Comparison of ENCODE assay signal across 27 cellular contexts in genomic region chr4:141109983-141110382, GRCh38. TPM values are rescaled to one million over a fixed set of nuclear protein-coding genes. Genes with fewer than 3 reads are reported as not detected.
"Had no signal": no experiment of that assay in that cellular context is flagged by ENCODE, and none has a peak within 500 bp of the region (broad histone marks: within the 10 kb centered on the region; RNA-seq: fewer than 3 reads in every experiment).

No MANE protein-coding gene starts in this region.

- H3K9ac ChIP-seq: KMS-11 had no signal

- H3K4me1 ChIP-seq: SJCRH30 had no signal

- H3K27me3 Mint-ChIP-seq: activated CD4-positive, alpha-beta memory T cell treated with anti-CD3 and anti-CD28 coated beads for 36 hours; activated CD4-positive, alpha-beta T cell treated with anti-CD3 and anti-CD28 coated beads, Interleukin-2, amount 10 ng/mL, durations not matched to agents 7 days and 5 days; activated naive CD4-positive, alpha-beta T cell treated with anti-CD3 and anti-CD28 coated beads, Interleukin-2, amount 10 ng/mL, durations not matched to agents 7 days and 5 days had no signal

- FAIRE-seq: TTC549 had no signal

- H3K4me2 ChIP-seq: KMS-11 had no signal

- H3K4me3 ChIP-seq: SJCRH30 had no signal

- H3K27me3 ChIP-seq: SJCRH30 had no signal

- H3K27ac ChIP-seq: KMS-11, SJCRH30 had no signal

- DNase-seq: activated CD4-positive, alpha-beta memory T cell treated with anti-CD3 and anti-CD28 coated beads for 36 hours; activated CD4-positive, alpha-beta T cell treated with anti-CD3 and anti-CD28 coated beads, Interleukin-2, amount 10 ng/mL, durations not matched to agents 7 days and 5 days; activated CD4-positive, CD25-positive, alpha-beta regulatory T cell; activated CD8-positive, alpha-beta memory T cell treated with anti-CD3 and anti-CD28 coated beads for 24 hours; activated gamma-delta T cell treated with Interleukin-2 at 50 U/mL for 16 hours; activated naive CD4-positive, alpha-beta T cell treated with anti-CD3 and anti-CD28 coated beads, Interleukin-2, amount 10 ng/mL, durations not matched to agents 7 days and 5 days; activated naive CD8-positive, alpha-beta T cell treated with anti-CD3 and anti-CD28 coated beads for 36 hours; activated T-cell treated with anti-CD3 and anti-CD28 coated beads for 4 hours; activated T-cell treated with anti-CD3 and anti-CD28 coated beads, Interleukin-2, amount 50 U/mL, for 48 hours; NCI-H1092; NCI-H1417; NCI-H1930; NCI-H2107; NCI-H2171 treated with DMSO at 0.1 percent for 48 hours; NCI-H226; NCI-H510A treated with DMSO at 0.1 percent for 48 hours; NCI-H69; NK-92 treated with Interleukin-12 subunit alpha and Interleukin-12 subunit beta, amount 100 ng/mL, for 24 hours; OCI-M1; Right ventricle myocardium superior; RPMI8226; SJCRH30 had no signal

- H3K36me3 ChIP-seq: SJCRH30 had no signal

- H3K27ac Mint-ChIP-seq: activated CD4-positive, alpha-beta memory T cell treated with anti-CD3 and anti-CD28 coated beads for 36 hours; activated CD4-positive, alpha-beta T cell treated with anti-CD3 and anti-CD28 coated beads, Interleukin-2, amount 10 ng/mL, durations not matched to agents 7 days and 5 days; activated naive CD4-positive, alpha-beta T cell treated with anti-CD3 and anti-CD28 coated beads, Interleukin-2, amount 10 ng/mL, durations not matched to agents 7 days and 5 days; activated naive CD8-positive, alpha-beta T cell treated with anti-CD3 and anti-CD28 coated beads for 36 hours; activated T-helper 2 cell treated with anti-CD3 and anti-CD28 coated beads, Interferon-gamma antibody, Interleukin-2, Interleukin-4, amounts not matched to agents 10 μg/mL and 5 μg/mL and 100 μg/mL, durations not matched to agents 14 hours and 24 hours and 36 hours; T-helper 1 cell treated with Interleukin-12 subunit alpha and Interleukin-12 subunit beta and Interleukin-4 antibody, amounts not matched to agents 30 μg/mL and 1 μg/mL, for 36 hours had no signal

- H3K36me3 Mint-ChIP-seq: activated CD4-positive, alpha-beta memory T cell treated with anti-CD3 and anti-CD28 coated beads for 36 hours; activated naive CD4-positive, alpha-beta T cell treated with anti-CD3 and anti-CD28 coated beads, Interleukin-2, amount 10 ng/mL, durations not matched to agents 7 days and 5 days; activated naive CD8-positive, alpha-beta T cell treated with anti-CD3 and anti-CD28 coated beads for 36 hours had no signal

- H3K4me1 Mint-ChIP-seq: activated CD4-positive, alpha-beta T cell treated with anti-CD3 and anti-CD28 coated beads, Interleukin-2, amount 10 ng/mL, durations not matched to agents 7 days and 5 days; activated naive CD4-positive, alpha-beta T cell treated with anti-CD3 and anti-CD28 coated beads, Interleukin-2, amount 10 ng/mL, durations not matched to agents 7 days and 5 days; activated naive CD8-positive, alpha-beta T cell treated with anti-CD3 and anti-CD28 coated beads for 36 hours had no signal

- ATAC-seq: Panc1 had no signal

- H3K9me3 Mint-ChIP-seq: activated CD4-positive, alpha-beta memory T cell treated with anti-CD3 and anti-CD28 coated beads for 36 hours; activated naive CD4-positive, alpha-beta T cell treated with anti-CD3 and anti-CD28 coated beads, Interleukin-2, amount 10 ng/mL, durations not matched to agents 7 days and 5 days had no signal

- H3K4me3 Mint-ChIP-seq: activated CD4-positive, alpha-beta memory T cell treated with anti-CD3 and anti-CD28 coated beads for 36 hours; activated CD4-positive, alpha-beta T cell treated with anti-CD3 and anti-CD28 coated beads, Interleukin-2, amount 10 ng/mL, durations not matched to agents 7 days and 5 days; activated naive CD4-positive, alpha-beta T cell treated with anti-CD3 and anti-CD28 coated beads, Interleukin-2, amount 10 ng/mL, durations not matched to agents 7 days and 5 days; activated naive CD8-positive, alpha-beta T cell treated with anti-CD3 and anti-CD28 coated beads for 36 hours; T-helper 1 cell treated with Interleukin-12 subunit alpha and Interleukin-12 subunit beta and Interleukin-4 antibody, amounts not matched to agents 30 μg/mL and 1 μg/mL, for 36 hours had no signal

RNA-seq across cellular contexts. Expression of gene RNF150, which starts 23.3 kb away (rescaled TPM):
- total RNA-seq: activated CD4-positive, alpha-beta memory T cell treated with anti-CD3 and anti-CD28 coated beads for 36 hours had no signal
